8 cellular contexts compared by ENCODE assay signal in genomic region chr6:133923938-133924593, GRCh38. TPM values are rescaled to one million over a fixed set of nuclear protein-coding genes. Genes with fewer than 3 reads are reported as not detected.
A peak's percentile ranks its signal among the peaks of the same experiment; 100 is the strongest.
DNase-seq lines count a peak whose midpoint lies in the region; ATAC-seq and TF ChIP-seq lines count a peak whose summit lies in the region.

No MANE protein-coding gene starts in this region.

- H3K27ac ChIP-seq in SK-N-SH (ENCODE audit: low read depth in 2 of 2, low read length in 1 of 2) = no peak overlapping the region

- peaks cover 17% of the 10 kb centered on the region for H3K27me3 ChIP-seq in SK-N-SH (ENCODE audit: insufficient read depth)
- no peaks in the 10 kb centered on the region for H3K27me3 ChIP-seq in adipocyte (replicated peaks; ENCODE audit: control insufficient read depth, insufficient read depth, low read length)

- no peak overlapping the region for H3K9ac ChIP-seq in SK-N-SH
- peak overlapping the region; percentile 59 for H3K9ac ChIP-seq in adipocyte (ENCODE audit: low read length)

- no peak overlapping the region for H2AFZ ChIP-seq in SK-N-SH (ENCODE audit: low read depth)

- 19% methylated on average over 6 of the region's 6 CpGs for WGBS in SK-N-SH (ENCODE audit: low lambda C conversion rate)

- H4K20me1 ChIP-seq in SK-N-SH (ENCODE audit: insufficient read depth) = no peaks in the 10 kb centered on the region

- TF ChIP-seq CTCF in GM10266 (IDR thresholded peaks at IDR 0.05; ENCODE audit: control insufficient read depth, insufficient read depth, low read depth, missing control alignments) (peak; percentile 84), SK-N-SH (IDR thresholded peaks at IDR 0.05) (peak; percentile 90)

- H3K9me3 ChIP-seq in SK-N-SH (no peaks in the 10 kb centered on the region), adipocyte (ENCODE audit: control insufficient read depth, low read length) (no peaks in the 10 kb centered on the region)

- H3F3A ChIP-seq in SK-N-SH (replicated peaks; ENCODE audit: insufficient read depth) = no peaks in the 10 kb centered on the region

- ATAC-seq in left cardiac atrium (peak; percentile 92 to 95), GM21526 (IDR thresholded peaks at IDR 0.05; ENCODE audit: low FRiP score, unreplicated experiment) (no peak)

- H3K79me2 ChIP-seq in SK-N-SH (ENCODE audit: insufficient read depth) = no peaks in the 10 kb centered on the region

- no peaks in the 10 kb centered on the region for H3K9me2 ChIP-seq in SK-N-SH

- H3K4me2 ChIP-seq in SK-N-SH = no peak overlapping the region

- peak; percentile 45 for DNase-seq in GM10266 (ENCODE audit: extremely low spot score)
- peak; percentile 70 for DNase-seq in HEK293T (ENCODE audit: extremely low spot score)
- peak; percentile 52 for DNase-seq in MV-4-11 (lab: John Stamatoyannopoulos, UW)
- peak; percentile 62 for DNase-seq in SK-N-SH
- DNase-seq in adipocyte (ENCODE audit: low read depth) = peak; percentile 91
- peak; percentile 34 for DNase-seq in left cardiac atrium
- peak; percentile 81 for DNase-seq in renal cortical epithelial cell (ENCODE audit: low read depth)

- H3K36me3 ChIP-seq in SK-N-SH (replicated peaks in 1 of 2; ENCODE audit: control insufficient read depth in 1 of 2, insufficient read depth in 2 of 2, low read length in 1 of 2) = no peaks in the 10 kb centered on the region
- no peaks in the 10 kb centered on the region for H3K36me3 ChIP-seq in adipocyte (ENCODE audit: control insufficient read depth, insufficient read depth, low read length, severe bottlenecking)

- H3K4me3 ChIP-seq in SK-N-SH (ENCODE audit: low read depth in 2 of 2, low read length in 1 of 2) = no peak overlapping the region; a peak in 1 of 4 replicates
- no peak overlapping the region for H3K4me3 ChIP-seq in adipocyte (ENCODE audit: low read length)

- intact Hi-C loops in left cardiac atrium (cut with DNase I) = loop anchor here (2.0 to 10.0 kb wide), 2 partner anchors 141 to 173 kb away; no protein-coding TSS in a partner anchor

- POLR2A ChIA-PET in HEK293T (lab: Yijun Ruan, JAX) = interaction anchor here (1.3 kb wide), 1 partner anchor 29 kb away, joined by 3 read pairs; the partner anchor contains the start of gene TBPL1
- POLR2A ChIA-PET in SK-N-SH (lab: Yijun Ruan, JAX) = interaction anchor here (0.9 kb wide), 1 partner anchor 30 kb away, joined by 3 read pairs; no protein-coding TSS in a partner anchor

- H3K4me1 ChIP-seq in SK-N-SH (ENCODE audit: control insufficient read depth in 1 of 2, insufficient read depth in 2 of 2, low read depth in 1 of 2, low read length in 1 of 2) (no peaks in the 10 kb centered on the region), adipocyte (ENCODE audit: control insufficient read depth, insufficient read depth, low read length) (peaks cover 4% of the 10 kb centered on the region)

- CTCF ChIA-PET in HEK293T (lab: Yijun Ruan, JAX) = interaction anchor here (0.6 to 6.1 kb wide), 30 partner anchors 8 to 961 kb away, joined by 3 to 129 read pairs (median 3); partner anchors contain the start of gene SLC2A12
- CTCF ChIA-PET in SK-N-SH (lab: Yijun Ruan, JAX) = interaction anchor here (0.5 to 19.3 kb wide), 81 partner anchors 8 to 1114 kb away, joined by 3 to 484 read pairs (median 5); partner anchors contain the start of genes SLC2A12, TBPL1 and TCF21

- peak; percentile 98 for TF ChIP-seq RAD21 in SK-N-SH (IDR thresholded peaks at IDR 0.05; ENCODE audit: low read length)

- no peak for TF ChIP-seq EP300 in SK-N-SH (IDR thresholded peaks at IDR 0.05; ENCODE audit: borderline replicate concordance in 1 of 2, low read depth in 1 of 2, low read length in 1 of 2)

TF ChIP-seq in HEK293T, 16 proteins besides CTCF, POLR2A, EP300 and RAD21:
- TF ChIP-seq FOXA1 (IDR thresholded peaks at IDR 0.05) = no peak
- TF ChIP-seq ARNT (IDR thresholded peaks at IDR 0.05) = no peak
- no peak for TF ChIP-seq FOXM1 (IDR thresholded peaks at IDR 0.05; ENCODE audit: borderline replicate concordance)
- TF ChIP-seq SUZ12 (IDR thresholded peaks at IDR 0.05) = no peak
- TF ChIP-seq L3MBTL2 (conservative IDR thresholded peaks at IDR 0.05) = no peak
- TF ChIP-seq SP1 (IDR thresholded peaks at IDR 0.05) = no peak
- no peak for TF ChIP-seq TARDBP (IDR thresholded peaks at IDR 0.05)
- TF ChIP-seq NFRKB (IDR thresholded peaks at IDR 0.05) = no peak

TF ChIP-seq in SK-N-SH, 30 proteins besides CTCF, POLR2A, EP300 and RAD21:
- TF ChIP-seq NRF1 (IDR thresholded peaks at IDR 0.05; ENCODE audit: low read depth, low read length) (0 out of 2 replicates have a peak, but pooled peaks have one; percentile 5), FOSL2 (IDR thresholded peaks at IDR 0.05; ENCODE audit: borderline replicate concordance, low read depth) (no peak), SMC3 (IDR thresholded peaks at IDR 0.05; ENCODE audit: low read depth, low read length) (peak; percentile 96), RXRA (IDR thresholded peaks at IDR 0.05; ENCODE audit: borderline replicate concordance, low read depth) (no peak), CHD2 (IDR thresholded peaks at IDR 0.05; ENCODE audit: low read length, partially characterized antibody) (peak; percentile 13)

RNA-seq across cellular contexts. Expression of gene TBPL1, which starts 29.0 kb away (rescaled TPM):
- polyA plus RNA-seq in SK-N-SH (2012; rRNA removed) = 16.3 and 22.4 TPM in 2 replicates
- 26.6 and 37.5 TPM in 2 replicates for polyA plus RNA-seq in SK-N-SH (2012; cell fraction: cytosol; rRNA removed)
- polyA plus RNA-seq in SK-N-SH (2012; cell fraction: nucleus; rRNA removed) = 7.1 and 15.6 TPM in 2 replicates
- total RNA-seq in left cardiac atrium (10 to 100 TPM; 17.8 to 22.8 TPM), renal cortical epithelial cell (16.5 and 23.5 TPM in 2 replicates)

RNA-seq across cellular contexts. Expression of gene TCF21, which starts 35.2 kb away (rescaled TPM):
- polyA plus RNA-seq in SK-N-SH (2012; rRNA removed) = not detected in 2 replicates
- not detected in 2 replicates for polyA plus RNA-seq in SK-N-SH (2012; cell fraction: cytosol; rRNA removed)
- polyA plus RNA-seq in SK-N-SH (2012; cell fraction: nucleus; rRNA removed) = not detected in 2 replicates
- total RNA-seq in left cardiac atrium (10 to 100 TPM in 1 of 2 donors, 1 to 10 TPM in 1; 7.8 to 18.2 TPM), renal cortical epithelial cell (not detected in 2 replicates)

Comparison
In these comparisons a context has a peak if more than half of its experiments do, and no peak if none do; other contexts are left out.
1. DNase-seq: peak in every context shown above with its lines; median percentile 91 in adipocyte; 81 in renal cortical epithelial cell; 70 in HEK293T; 62 in SK-N-SH; 52 in MV-4-11; 45 in GM10266; 34 in left cardiac atrium.